20 cellular contexts compared by ENCODE assay signal in genomic region chr2:17621781-17622180, GRCh38.
DNase-seq lines count a peak whose midpoint lies in the region; ATAC-seq, FAIRE-seq and TF ChIP-seq lines count a peak whose summit lies in the region.
"Had no signal": no experiment of that assay in that cellular context is flagged by ENCODE, and none has a peak within 500 bp of the region (broad histone marks: within the 10 kb centered on the region; RNA-seq: fewer than 3 reads in every experiment).

No MANE protein-coding gene starts in this region.

- peak; percentile 29 for DNase-seq in H54 (ENCODE audit: insufficient read length, low spot score)
- peak; percentile 13 for DNase-seq in fibroblast of gingiva (ENCODE audit: low read depth)
- DNase-seq in activated T-helper 1 cell treated with anti-CD3 and anti-CD28 coated beads, Interleukin-12 subunit alpha, Interleukin-12 subunit beta, Interleukin-2, Interleukin-4 antibody, amounts not matched to agents 30 ng/mL and 10 ng/mL and 1 ng/mL, durations not matched to agents 14 hours and 24 hours and 36 hours (ENCODE audit: low spot score) = no peak
- DNase-seq in amygdala (lab: John Stamatoyannopoulos, UW) = no peak
- DNase-seq: activated CD4-positive, CD25-positive, alpha-beta regulatory T cell treated with anti-CD3 and anti-CD28 coated beads, Interleukin-2, amount 50 U/mL, for 72 hours; activated CD8-positive, alpha-beta memory T cell treated with anti-CD3 and anti-CD28 coated beads, Interleukin-2, amount 10 ng/mL, durations not matched to agents 7 days and 5 days; activated gamma-delta T cell treated with Interleukin-2 at 50 U/mL for 16 hours; aorta; NCI-H187 treated with DMSO at 0.1 percent for 48 hours; NCI-H446; pancreas; SHP77; stimulated activated CD4-positive, alpha-beta T cell treated with anti-CD3 and anti-CD28 coated beads, Interleukin-2, amount 100 ng/mL, for 48 hours; testis had no signal

- no peak overlapping the region for H3K4me3 Mint-ChIP-seq in activated T-helper 1 cell treated with anti-CD3 and anti-CD28 coated beads, Interleukin-12 subunit alpha, Interleukin-12 subunit beta, Interleukin-2, Interleukin-4 antibody, amounts not matched to agents 30 ng/mL and 10 ng/mL and 1 ng/mL, durations not matched to agents 14 hours and 24 hours and 36 hours
- H3K4me3 Mint-ChIP-seq: activated CD8-positive, alpha-beta memory T cell treated with anti-CD3 and anti-CD28 coated beads, Interleukin-2, amount 10 ng/mL, durations not matched to agents 7 days and 5 days; dendritic cell treated with granulocyte-macrophage colony-stimulating factor and Interleukin-4, amounts not matched to agents 40 ng/mL and 50 ng/mL, for 4 days had no signal

- no peak for FAIRE-seq in H54 (lab: Jason Lieb, UNC)
- FAIRE-seq: pancreas had no signal

- H3K9me3 Mint-ChIP-seq in activated T-helper 1 cell treated with anti-CD3 and anti-CD28 coated beads, Interleukin-12 subunit alpha, Interleukin-12 subunit beta, Interleukin-2, Interleukin-4 antibody, amounts not matched to agents 30 ng/mL and 10 ng/mL and 1 ng/mL, durations not matched to agents 14 hours and 24 hours and 36 hours = no peaks in the 10 kb centered on the region
- H3K9me3 Mint-ChIP-seq: dendritic cell treated with granulocyte-macrophage colony-stimulating factor and Interleukin-4, amounts not matched to agents 40 ng/mL and 50 ng/mL, for 4 days had no signal

- intact Hi-C loops in activated T-helper 1 cell treated with anti-CD3 and anti-CD28 coated beads, Interleukin-12 subunit alpha, Interleukin-12 subunit beta, Interleukin-2, Interleukin-4 antibody, amounts not matched to agents 30 ng/mL and 10 ng/mL and 1 ng/mL, durations not matched to agents 14 hours and 24 hours and 36 hours (cut with micrococcal nuclease) = no loop called here

- ATAC-seq in SK-N-SH treated with all-trans-retinoic acid at 6 μM for 48 hours = peak; percentile 46
- no peak for ATAC-seq in HG03457 (IDR thresholded peaks at IDR 0.05; ENCODE audit: unreplicated experiment)
- ATAC-seq: activated CD8-positive, alpha-beta memory T cell treated with anti-CD3 and anti-CD28 coated beads, Interleukin-2, amount 10 ng/mL, durations not matched to agents 7 days and 5 days had no signal

- H3K36me3 Mint-ChIP-seq in activated T-helper 1 cell treated with anti-CD3 and anti-CD28 coated beads, Interleukin-12 subunit alpha, Interleukin-12 subunit beta, Interleukin-2, Interleukin-4 antibody, amounts not matched to agents 30 ng/mL and 10 ng/mL and 1 ng/mL, durations not matched to agents 14 hours and 24 hours and 36 hours (ENCODE audit: low read depth) = no peaks in the 10 kb centered on the region
- H3K36me3 Mint-ChIP-seq: activated CD8-positive, alpha-beta memory T cell treated with anti-CD3 and anti-CD28 coated beads, Interleukin-2, amount 10 ng/mL, durations not matched to agents 7 days and 5 days had no signal

- H3K4me3 ChIP-seq in skin epidermis = no peak overlapping the region
- H3K4me3 ChIP-seq: BLaER1 treated with 17β-estradiol and CSF1 and Interleukin-3, amounts not matched to agents 10 nM and 100 nM; esophagus muscularis mucosa; pancreas; testis had no signal

- TF ChIP-seq POLR2A in H54 (IDR thresholded peaks at IDR 0.05; ENCODE audit: low read depth, low read length) = no peak

- H3K27me3 Mint-ChIP-seq in activated T-helper 1 cell treated with anti-CD3 and anti-CD28 coated beads, Interleukin-12 subunit alpha, Interleukin-12 subunit beta, Interleukin-2, Interleukin-4 antibody, amounts not matched to agents 30 ng/mL and 10 ng/mL and 1 ng/mL, durations not matched to agents 14 hours and 24 hours and 36 hours (ENCODE audit: insufficient read depth) = peaks cover 8% of the 10 kb centered on the region
- H3K27me3 Mint-ChIP-seq: dendritic cell treated with granulocyte-macrophage colony-stimulating factor and Interleukin-4, amounts not matched to agents 40 ng/mL and 50 ng/mL, for 4 days had no signal

- no peak overlapping the region for H3K27ac Mint-ChIP-seq in activated T-helper 1 cell treated with anti-CD3 and anti-CD28 coated beads, Interleukin-12 subunit alpha, Interleukin-12 subunit beta, Interleukin-2, Interleukin-4 antibody, amounts not matched to agents 30 ng/mL and 10 ng/mL and 1 ng/mL, durations not matched to agents 14 hours and 24 hours and 36 hours
- H3K27ac Mint-ChIP-seq: activated CD8-positive, alpha-beta memory T cell treated with anti-CD3 and anti-CD28 coated beads, Interleukin-2, amount 10 ng/mL, durations not matched to agents 7 days and 5 days; dendritic cell treated with granulocyte-macrophage colony-stimulating factor and Interleukin-4, amounts not matched to agents 40 ng/mL and 50 ng/mL, for 4 days had no signal

- H3K27ac ChIP-seq in skin epidermis = peak overlapping the region in 17 of 21 experiments; percentile 32 to 80 (median 65)
- H3K27ac ChIP-seq: BLaER1 treated with 17β-estradiol and CSF1 and Interleukin-3, amounts not matched to agents 10 nM and 100 nM; esophagus muscularis mucosa; pancreas; testis had no signal

- H3K4me1 Mint-ChIP-seq in activated T-helper 1 cell treated with anti-CD3 and anti-CD28 coated beads, Interleukin-12 subunit alpha, Interleukin-12 subunit beta, Interleukin-2, Interleukin-4 antibody, amounts not matched to agents 30 ng/mL and 10 ng/mL and 1 ng/mL, durations not matched to agents 14 hours and 24 hours and 36 hours (ENCODE audit: low read depth) = no peaks in the 10 kb centered on the region
- H3K4me1 Mint-ChIP-seq: activated CD8-positive, alpha-beta memory T cell treated with anti-CD3 and anti-CD28 coated beads, Interleukin-2, amount 10 ng/mL, durations not matched to agents 7 days and 5 days had no signal

TF ChIP-seq in SK-N-SH treated with all-trans-retinoic acid at 6 μM for 48 hours, 23 proteins besides CTCF, POLR2A, EP300 and RAD21 (continues in another document):
- no peak for TF ChIP-seq GLIS3 (CRISPR knock-in tag; IDR thresholded peaks at IDR 0.05)
- TF ChIP-seq ZC3H10 (CRISPR knock-in tag; IDR thresholded peaks at IDR 0.05) = no peak
- no peak for TF ChIP-seq POU6F1 (CRISPR knock-in tag; IDR thresholded peaks at IDR 0.05; ENCODE audit: borderline replicate concordance, low read depth)
- TF ChIP-seq PPARA (CRISPR knock-in tag; IDR thresholded peaks at IDR 0.05; ENCODE audit: borderline replicate concordance) = no peak
- TF ChIP-seq ESRRG (CRISPR knock-in tag; IDR thresholded peaks at IDR 0.05) = no peak
- TF ChIP-seq PATZ1 (CRISPR knock-in tag; IDR thresholded peaks at IDR 0.05; ENCODE audit: borderline replicate concordance) = no peak
- TF ChIP-seq CREB5 (CRISPR knock-in tag; IDR thresholded peaks at IDR 0.05; ENCODE audit: low read depth) = no peak
- no peak for TF ChIP-seq ZNF565 (CRISPR knock-in tag; conservative IDR thresholded peaks at IDR 0.05; ENCODE audit: low read depth)
- TF ChIP-seq CSRNP3 (CRISPR knock-in tag; IDR thresholded peaks at IDR 0.05) = no peak
- no peak for TF ChIP-seq RARB (CRISPR knock-in tag; IDR thresholded peaks at IDR 0.05)
- no peak for TF ChIP-seq SNAI2 (CRISPR knock-in tag; IDR thresholded peaks at IDR 0.05)

Comparison
In these comparisons a context has a peak if more than half of its experiments do, and no peak if none do; other contexts are left out.
1. DNase-seq: peak in H54 (single experiment) and fibroblast of gingiva (single experiment); none in activated T-helper 1 cell treated with anti-CD3 and anti-CD28 coated beads, Interleukin-12 subunit alpha, Interleukin-12 subunit beta, Interleukin-2, Interleukin-4 antibody, amounts not matched to agents 30 ng/mL and 10 ng/mL and 1 ng/mL, durations not matched to agents 14 hours and 24 hours and 36 hours (single experiment) and amygdala (0 of 56).